In genomic region chr6:11033825-11034224, GRCh38 we compare ENCODE assay signal across 20 cellular contexts. TPM values are rescaled to one million over a fixed set of nuclear protein-coding genes. Genes with fewer than 3 reads are reported as not detected.
DNase-seq lines count a peak whose midpoint lies in the region; FAIRE-seq and TF ChIP-seq lines count a peak whose summit lies in the region.
"Had no signal": no experiment of that assay in that cellular context is flagged by ENCODE, and none has a peak within 500 bp of the region (broad histone marks: within the 10 kb centered on the region; RNA-seq: fewer than 3 reads in every experiment).

No MANE protein-coding gene starts in this region.

- H3K9me3 ChIP-seq in keratinocyte (ENCODE audit: control insufficient read depth, low read depth, low read length) (no peaks in the 10 kb centered on the region), BE2C (no peaks in the 10 kb centered on the region)
- H3K9me3 ChIP-seq: BLaER1, spleen had no signal

- H3K27ac ChIP-seq in keratinocyte (ENCODE audit: control insufficient read depth, insufficient read depth, low read length) = no peak overlapping the region
- H3K27ac ChIP-seq: BLaER1, KMS-11, spleen had no signal

- H3K9ac ChIP-seq in keratinocyte (ENCODE audit: control insufficient read depth, extremely low read depth, insufficient read depth, low read length) = no peak overlapping the region
- H3K9ac ChIP-seq: BLaER1, KMS-11 had no signal

- in situ Hi-C loops in astrocyte of the cerebellum (cut with HindIII; ENCODE audit: low sequenced_read_pairs) = no loop called here

- no peak overlapping the region for H3K4me3 Mint-ChIP-seq in activated T-helper 2 cell treated with anti-CD3 and anti-CD28 coated beads, Interferon-gamma antibody, Interleukin-2, Interleukin-4, amounts not matched to agents 10 μg/mL and 5 μg/mL and 100 μg/mL, durations not matched to agents 14 hours and 24 hours and 36 hours (ENCODE audit: low read depth)
- H3K4me3 Mint-ChIP-seq: activated naive CD8-positive, alpha-beta T cell treated with anti-CD3 and anti-CD28 coated beads, Interleukin-2, amount 50 U/mL, for 24 hours; T-helper 17 cell had no signal

- no peaks in the 10 kb centered on the region for H3K9me1 ChIP-seq in keratinocyte (ENCODE audit: control insufficient read depth, extremely low read depth, insufficient read depth, low read length)

- H3K4me3 ChIP-seq in AG04449 (ENCODE audit: low read depth, low read length) = no peak overlapping the region
- H3K4me3 ChIP-seq in astrocyte of the cerebellum (ENCODE audit: low read depth, low read length) = no peak overlapping the region
- H3K4me3 ChIP-seq in keratinocyte (ENCODE audit: control insufficient read depth in 2 of 3, extremely low read depth in 1 of 3, insufficient read depth in 2 of 3, low read depth in 1 of 3, low read length in 3 of 3) = no peak overlapping the region
- H3K4me3 ChIP-seq in BE2C (ENCODE audit: low read depth, low read length) = no peak overlapping the region
- H3K4me3 ChIP-seq: BLaER1, spleen had no signal

- no peaks in the 10 kb centered on the region for H3K4me1 Mint-ChIP-seq in activated T-helper 2 cell treated with anti-CD3 and anti-CD28 coated beads, Interferon-gamma antibody, Interleukin-2, Interleukin-4, amounts not matched to agents 10 μg/mL and 5 μg/mL and 100 μg/mL, durations not matched to agents 14 hours and 24 hours and 36 hours (ENCODE audit: low read depth)
- H3K4me1 Mint-ChIP-seq: activated naive CD8-positive, alpha-beta T cell treated with anti-CD3 and anti-CD28 coated beads, Interleukin-2, amount 50 U/mL, for 24 hours; T-helper 17 cell had no signal

- no peaks in the 10 kb centered on the region for H3K79me2 ChIP-seq in keratinocyte (ENCODE audit: control insufficient read depth, insufficient read depth, low read length)

- CTCF ChIA-PET in AG04449 (lab: Yijun Ruan, JAX) = interaction anchor here (1.1 to 1.6 kb wide), 2 partner anchors 28 to 79 kb away, joined by 3 read pairs; no protein-coding TSS in a partner anchor

- dilution Hi-C loops in keratinocyte (cut with MboI; ENCODE audit: extremely low pct_ligation_motif_present, low sequenced_read_pairs) = no loop called here

- peaks cover 17% of the 10 kb centered on the region for H3K4me1 ChIP-seq in keratinocyte (ENCODE audit: control insufficient read depth, extremely low read depth, insufficient read depth, low read length)
- no peaks in the 10 kb centered on the region for H3K4me1 ChIP-seq in BE2C
- H3K4me1 ChIP-seq: spleen had no signal

- POLR2A ChIA-PET in AG04449 (lab: Yijun Ruan, JAX) = no interaction called here

- intact Hi-C loops in activated T-helper 2 cell treated with anti-CD3 and anti-CD28 coated beads, Interferon-gamma antibody, Interleukin-2, Interleukin-4, amounts not matched to agents 10 μg/mL and 5 μg/mL and 100 μg/mL, durations not matched to agents 14 hours and 24 hours and 36 hours (cut with micrococcal nuclease) = no loop called here

- TF ChIP-seq CTCF in AG04449 (IDR thresholded peaks at IDR 0.05; ENCODE audit: insufficient read depth, low read length, missing control alignments) (no peak), astrocyte of the cerebellum (IDR thresholded peaks at IDR 0.05; ENCODE audit: low read depth, low read length, missing control alignments) (no peak), keratinocyte (optimal IDR thresholded peaks at IDR 0.05 in 1 of 3, IDR thresholded peaks at IDR 0.05 in 1 of 3, conservative IDR thresholded peaks at IDR 0.05 in 1 of 3; ENCODE audit: extremely low read depth in 1 of 3, insufficient read depth in 2 of 3, low read length in 3 of 3) (no peak), BE2C (IDR thresholded peaks at IDR 0.05; ENCODE audit: low read depth, low read length) (no peak)

- no peaks in the 10 kb centered on the region for H3K9me3 Mint-ChIP-seq in activated T-helper 2 cell treated with anti-CD3 and anti-CD28 coated beads, Interferon-gamma antibody, Interleukin-2, Interleukin-4, amounts not matched to agents 10 μg/mL and 5 μg/mL and 100 μg/mL, durations not matched to agents 14 hours and 24 hours and 36 hours
- H3K9me3 Mint-ChIP-seq: activated naive CD8-positive, alpha-beta T cell treated with anti-CD3 and anti-CD28 coated beads, Interleukin-2, amount 50 U/mL, for 24 hours had no signal

- H3K36me3 ChIP-seq in keratinocyte (ENCODE audit: control insufficient read depth in 2 of 2, extremely low read depth in 1 of 2, insufficient read depth in 2 of 2, low read length in 2 of 2) = no peaks in the 10 kb centered on the region
- no peaks in the 10 kb centered on the region for H3K36me3 ChIP-seq in BE2C
- H3K36me3 ChIP-seq: spleen had no signal

- H3K36me3 Mint-ChIP-seq in activated T-helper 2 cell treated with anti-CD3 and anti-CD28 coated beads, Interferon-gamma antibody, Interleukin-2, Interleukin-4, amounts not matched to agents 10 μg/mL and 5 μg/mL and 100 μg/mL, durations not matched to agents 14 hours and 24 hours and 36 hours (ENCODE audit: low read depth) = no peaks in the 10 kb centered on the region

- no peaks in the 10 kb centered on the region for H4K20me1 ChIP-seq in keratinocyte (ENCODE audit: control insufficient read depth, extremely low read depth, insufficient read depth, low read length)

- FAIRE-seq in keratinocyte (lab: Jason Lieb, UNC) = no peak
- FAIRE-seq: GM12891 had no signal

- H3K4me2 ChIP-seq in keratinocyte (ENCODE audit: control insufficient read depth, extremely low read depth, insufficient read depth, low read depth, low read length) = no peak overlapping the region
- H3K4me2 ChIP-seq: BLaER1, KMS-11 had no signal

- H3K27me3 ChIP-seq in keratinocyte (ENCODE audit: control insufficient read depth, extremely low read depth, insufficient read depth, low read length) (no peaks in the 10 kb centered on the region), BE2C (peaks cover 8% of the 10 kb centered on the region)
- H3K27me3 ChIP-seq: BLaER1 had no signal

- DNase-seq in AG04449 (ENCODE audit: low read depth, low spot score) (peak; percentile 47), HS-27A (ENCODE audit: low read depth) (peak; percentile 84), astrocyte of the cerebellum (ENCODE audit: low read depth) (peak; percentile 49), keratinocyte (ENCODE audit: low read depth, low spot score) (peak; percentile 13), NCI-H510A treated with DMSO at 0.1 percent for 48 hours (lab: John Stamatoyannopoulos, UW) (no peak), superior temporal gyrus (ENCODE audit: extremely low spot score) (no peak), BE2C (no peak)
- DNase-seq in activated T-helper 2 cell treated with anti-CD3 and anti-CD28 coated beads, Interferon-gamma antibody, Interleukin-2, Interleukin-4, amounts not matched to agents 10 μg/mL and 5 μg/mL and 100 μg/mL, durations not matched to agents 14 hours and 24 hours and 36 hours (ENCODE audit: low spot score) = no peak
- DNase-seq: activated CD4-positive, alpha-beta T cell treated with anti-CD3 and anti-CD28 coated beads for 1 hour; activated naive CD8-positive, alpha-beta T cell treated with anti-CD3 and anti-CD28 coated beads, Interleukin-2, amount 50 U/mL, for 24 hours; dermis blood vessel endothelial cell; DMS79; NCI-H1436 treated with DMSO at 0.1 percent for 48 hours; NCI-H510A; nucleus accumbens; spleen; T-helper 17 cell had no signal

- no peak overlapping the region for H2AFZ ChIP-seq in keratinocyte (ENCODE audit: control insufficient read depth, low read length)

- no peak overlapping the region for H3K27ac Mint-ChIP-seq in activated T-helper 2 cell treated with anti-CD3 and anti-CD28 coated beads, Interferon-gamma antibody, Interleukin-2, Interleukin-4, amounts not matched to agents 10 μg/mL and 5 μg/mL and 100 μg/mL, durations not matched to agents 14 hours and 24 hours and 36 hours
- H3K27ac Mint-ChIP-seq: activated naive CD8-positive, alpha-beta T cell treated with anti-CD3 and anti-CD28 coated beads, Interleukin-2, amount 50 U/mL, for 24 hours; T-helper 17 cell had no signal

- peaks cover 30% of the 10 kb centered on the region for H3K27me3 Mint-ChIP-seq in activated T-helper 2 cell treated with anti-CD3 and anti-CD28 coated beads, Interferon-gamma antibody, Interleukin-2, Interleukin-4, amounts not matched to agents 10 μg/mL and 5 μg/mL and 100 μg/mL, durations not matched to agents 14 hours and 24 hours and 36 hours (ENCODE audit: low read depth)

RNA-seq across cellular contexts. Expression of gene ELOVL2, which starts 10.3 kb away (rescaled TPM):
- 0.04 to 0.10 TPM (median 0.05 TPM) in 3 replicates for polyA plus RNA-seq in keratinocyte
- polyA plus RNA-seq in keratinocyte (2011; ENCODE audit: low read depth) = not detected
- polyA plus RNA-seq in keratinocyte (2011; cell fraction: cytosol; rRNA removed) = 0.01 and 0.04 TPM in 2 replicates
- 0.03 TPM in 1 of 2 replicates, not detected in the other for polyA plus RNA-seq in keratinocyte (2011; cell fraction: nucleus; rRNA removed)
- polyA plus RNA-seq in keratinocyte (2012; ENCODE audit: low replicate concordance) = 0.06 and 0.07 TPM in 2 replicates
- 0.03 TPM in 1 of 3 replicates, not detected in the others for polyA minus RNA-seq in keratinocyte
- not detected for polyA minus RNA-seq in keratinocyte (2011; cell fraction: cytosol; rRNA and poly(A)+ RNA removed)
- not detected in 2 replicates for polyA minus RNA-seq in keratinocyte (2011; cell fraction: nucleus; rRNA and poly(A)+ RNA removed)
- total RNA-seq in activated T-helper 2 cell treated with anti-CD3 and anti-CD28 coated beads, Interferon-gamma antibody, Interleukin-2, Interleukin-4, amounts not matched to agents 10 μg/mL and 5 μg/mL and 100 μg/mL, durations not matched to agents 14 hours and 24 hours and 36 hours = not detected in 2 replicates
- polyA plus RNA-seq in BE2C (2012; ENCODE audit: insufficient read depth, insufficient read length, low read depth) = 0.11 TPM
- total RNA-seq: spleen, T-helper 17 cell had no signal

RNA-seq across cellular contexts. Expression of gene SMIM13, which starts 59.8 kb away (rescaled TPM):
- 4.1 to 7.7 TPM (median 5.4 TPM) in 3 replicates for polyA plus RNA-seq in keratinocyte
- polyA plus RNA-seq in keratinocyte (2011; ENCODE audit: low read depth) = 9.0 TPM
- polyA plus RNA-seq in keratinocyte (2011; cell fraction: cytosol; rRNA removed) = 4.0 and 6.8 TPM in 2 replicates
- polyA plus RNA-seq in keratinocyte (2011; cell fraction: nucleus; rRNA removed) = 5.1 and 6.7 TPM in 2 replicates
- polyA plus RNA-seq in keratinocyte (2012; ENCODE audit: low replicate concordance) = 10.1 and 11.7 TPM in 2 replicates
- polyA minus RNA-seq in keratinocyte = 1.4 to 6.5 TPM (median 4.3 TPM) in 3 replicates
- 11.9 TPM for polyA minus RNA-seq in keratinocyte (2011; cell fraction: cytosol; rRNA and poly(A)+ RNA removed)
- 3.9 and 9.3 TPM in 2 replicates for polyA minus RNA-seq in keratinocyte (2011; cell fraction: nucleus; rRNA and poly(A)+ RNA removed)
- total RNA-seq in activated T-helper 2 cell treated with anti-CD3 and anti-CD28 coated beads, Interferon-gamma antibody, Interleukin-2, Interleukin-4, amounts not matched to agents 10 μg/mL and 5 μg/mL and 100 μg/mL, durations not matched to agents 14 hours and 24 hours and 36 hours = 12.2 and 12.3 TPM in 2 replicates
- polyA plus RNA-seq in BE2C (2012; ENCODE audit: insufficient read depth, insufficient read length, low read depth) = 15.1 TPM

Comparison
In these comparisons a context has a peak if more than half of its experiments do, and no peak if none do; other contexts are left out.
1. DNase-seq: peak in AG04449 (single experiment), HS-27A (single experiment), astrocyte of the cerebellum (single experiment) and keratinocyte (single experiment); none in activated T-helper 2 cell treated with anti-CD3 and anti-CD28 coated beads, Interferon-gamma antibody, Interleukin-2, Interleukin-4, amounts not matched to agents 10 μg/mL and 5 μg/mL and 100 μg/mL, durations not matched to agents 14 hours and 24 hours and 36 hours (single experiment), NCI-H510A treated with DMSO at 0.1 percent for 48 hours (single experiment), superior temporal gyrus (single experiment) and BE2C (single experiment).